ENCODE assay signal across 20 cellular contexts in genomic region chr22:46517255-46517761, GRCh38. TPM values are rescaled to one million over a fixed set of nuclear protein-coding genes. Genes with fewer than 3 reads are reported as not detected.
DNase-seq lines count a peak whose midpoint lies in the region; ATAC-seq and TF ChIP-seq lines count a peak whose summit lies in the region.
"Had no signal": no experiment of that assay in that cellular context is flagged by ENCODE, and none has a peak within 500 bp of the region (broad histone marks: within the 10 kb centered on the region; RNA-seq: fewer than 3 reads in every experiment).

No MANE protein-coding gene starts in this region.

- peak; percentile 52 to 70 (median 66) for DNase-seq in right cardiac atrium
- no peak for DNase-seq in left ventricle myocardium inferior
- DNase-seq in dermis microvascular lymphatic vessel endothelial cell (ENCODE audit: low read depth in 2 of 2), result peak; percentile 91 to 93
- DNase-seq in lung microvascular endothelial cell (ENCODE audit: low read depth in 2 of 2), result peak; percentile 62 to 95
- DNase-seq in NCI-H2227 treated with DMSO at 0.1 percent for 48 hours (lab: John Stamatoyannopoulos, UW), result no peak
- DNase-seq in NCI-H146 treated with DMSO at 0.1 percent for 48 hours (lab: John Stamatoyannopoulos, UW; ENCODE audit: unreplicated experiment), result no peak
- DNase-seq: COR-L47; DMS153; EL; MV-4-11; NCI-H1436 treated with DMSO at 0.1 percent for 48 hours; NCI-H226; NCI-H69; NK-92 treated with Interleukin-12 subunit alpha and Interleukin-12 subunit beta, amount 100 ng/mL, for 24 hours; OCI-M1; RPMI8226 had no signal

- no peaks in the 10 kb centered on the region for H3K4me1 ChIP-seq in right cardiac atrium (ENCODE audit: control insufficient read depth, insufficient read depth, low read length)
- H3K4me1 ChIP-seq in left ventricle myocardium inferior, result no peaks in the 10 kb centered on the region
- H3K4me1 ChIP-seq: HAP-1 had no signal

- no peaks in the 10 kb centered on the region for H3K36me3 ChIP-seq in left ventricle myocardium inferior

- 57% methylated on average over 22 of the region's 22 CpGs for WGBS in right cardiac atrium

- ATAC-seq in right cardiac atrium (peak; percentile 72 to 90), GM19467 (IDR thresholded peaks at IDR 0.05; ENCODE audit: unreplicated experiment) (no peak), HG02938 (IDR thresholded peaks at IDR 0.05; ENCODE audit: unreplicated experiment) (no peak)

- H3K27ac ChIP-seq in right cardiac atrium (ENCODE audit: low read length), result no peak overlapping the region
- H3K27ac ChIP-seq in left ventricle myocardium inferior (replicated peaks), result no peak overlapping the region

- H3K4me3 ChIP-seq in right cardiac atrium (ENCODE audit: low read length), result no peak overlapping the region
- no peak overlapping the region for H3K4me3 ChIP-seq in left ventricle myocardium inferior
- H3K4me3 ChIP-seq: HAP-1 had no signal

- intact Hi-C loops in right cardiac atrium (cut with DNase I), result no loop called here
- intact Hi-C loops in left ventricle myocardium inferior (cut with micrococcal nuclease), result no loop called here

- H3K9me3 ChIP-seq in right cardiac atrium (ENCODE audit: control insufficient read depth, low read length) (no peaks in the 10 kb centered on the region), left ventricle myocardium inferior (replicated peaks) (no peaks in the 10 kb centered on the region)
- H3K9me3 ChIP-seq: HAP-1 had no signal

- no peak for TF ChIP-seq CTCF in left ventricle myocardium inferior (IDR thresholded peaks at IDR 0.05; ENCODE audit: borderline replicate concordance)

- H3K27me3 ChIP-seq in right cardiac atrium (ENCODE audit: control insufficient read depth, insufficient read depth) (no peaks in the 10 kb centered on the region), left ventricle myocardium inferior (ENCODE audit: low read depth) (peaks cover 6% of the 10 kb centered on the region)

RNA-seq across cellular contexts. Expression of gene CELSR1, which starts 20.1 kb away (rescaled TPM):
- 1 to 10 TPM; 5.5 to 7.9 (median 6.5) TPM for total RNA-seq in right cardiac atrium
- 5.6 TPM for polyA plus RNA-seq in right cardiac atrium
- total RNA-seq in left ventricle myocardium inferior, result 8.9 TPM
- total RNA-seq in dermis microvascular lymphatic vessel endothelial cell, result 18.6 and 52.2 TPM in 2 replicates
- total RNA-seq in lung microvascular endothelial cell, result 15.7 and 43.1 TPM in 2 replicates
- polyA plus RNA-seq: CD14-positive monocyte had no signal

Comparison
In these comparisons a context has a peak if more than half of its experiments do, and no peak if none do; other contexts are left out.
1. DNase-seq: peak in right cardiac atrium (3 of 3), dermis microvascular lymphatic vessel endothelial cell (2 of 2) and lung microvascular endothelial cell (2 of 2); none in left ventricle myocardium inferior (single experiment), NCI-H2227 treated with DMSO at 0.1 percent for 48 hours (single experiment) and NCI-H146 treated with DMSO at 0.1 percent for 48 hours (single experiment).
2. ATAC-seq: peak in right cardiac atrium (2 of 2); none in GM19467 (single experiment) and HG02938 (single experiment).